9 cellular contexts compared by ENCODE assay signal in genomic region chr6:53281518-53282215, GRCh38.
A peak's percentile ranks its signal among the peaks of the same experiment; 100 is the strongest.
DNase-seq lines count a peak whose midpoint lies in the region; ATAC-seq and TF ChIP-seq lines count a peak whose summit lies in the region.
"Had no signal": no experiment of that assay in that cellular context is flagged by ENCODE, and none has a peak within 500 bp of the region (broad histone marks: within the 10 kb centered on the region; RNA-seq: fewer than 3 reads in every experiment).

No MANE protein-coding gene starts in this region.

- H3K27me3 ChIP-seq in right cardiac atrium (ENCODE audit: control insufficient read depth, insufficient read depth) (no peaks in the 10 kb centered on the region), upper lobe of right lung (no peaks in the 10 kb centered on the region), stomach (no peaks in the 10 kb centered on the region)

- H3K27me3 Mint-ChIP-seq in effector memory CD8-positive, alpha-beta T cell = no peaks in the 10 kb centered on the region

- peaks cover 18% of the 10 kb centered on the region for H3K36me3 Mint-ChIP-seq in effector memory CD8-positive, alpha-beta T cell (ENCODE audit: insufficient read depth)

- H3K9me3 Mint-ChIP-seq in effector memory CD8-positive, alpha-beta T cell = no peaks in the 10 kb centered on the region

- H3K4me3 Mint-ChIP-seq in effector memory CD8-positive, alpha-beta T cell = peak overlapping the region; percentile 4 to 15

- H3K4me3 ChIP-seq in right cardiac atrium (ENCODE audit: low read length) (no peak overlapping the region), upper lobe of right lung (no peak overlapping the region), stomach (no peak overlapping the region)

- DNase-seq in right cardiac atrium (no peak), Right ventricle myocardium inferior (ENCODE audit: missing footprints) (no peak), upper lobe of right lung (no peak), HuH-7.5 (ENCODE audit: low spot score) (no peak), AG20443 (ENCODE audit: low spot score) (no peak), stomach (no peak)
- no peak for DNase-seq in effector memory CD8-positive, alpha-beta T cell
- DNase-seq: effector CD8-positive, alpha-beta T cell had no signal

- TF ChIP-seq POLR2A in stomach (IDR thresholded peaks at IDR 0.05) = no peak

- H3K9me3 ChIP-seq in right cardiac atrium (ENCODE audit: control insufficient read depth, low read length) (no peaks in the 10 kb centered on the region), upper lobe of right lung (no peaks in the 10 kb centered on the region), stomach (no peaks in the 10 kb centered on the region)

- peaks cover 5% of the 10 kb centered on the region for H3K36me3 ChIP-seq in upper lobe of right lung
- peaks cover 0 to 11% (median 4%) of the 10 kb centered on the region in 4 donors for H3K36me3 ChIP-seq in stomach

- peaks cover 34 to 42% of the 10 kb centered on the region in 2 donors for H3K4me1 Mint-ChIP-seq in effector memory CD8-positive, alpha-beta T cell (ENCODE audit: low read depth in 2 of 2)

- ATAC-seq in right cardiac atrium = no peak
- ATAC-seq in Right ventricle myocardium inferior = no peak
- peak; percentile 50 for ATAC-seq in HG03095 (IDR thresholded peaks at IDR 0.05; ENCODE audit: unreplicated experiment)
- ATAC-seq in effector memory CD8-positive, alpha-beta T cell (replicated peaks) = no peak
- ATAC-seq in upper lobe of right lung = peak; percentile 83

- TF ChIP-seq EP300 in stomach (IDR thresholded peaks at IDR 0.05) = no peak

- H3K27ac ChIP-seq in right cardiac atrium (ENCODE audit: low read length) (peak overlapping the region; percentile 19), upper lobe of right lung (no peak overlapping the region), stomach (no peak overlapping the region)

- intact Hi-C loops in right cardiac atrium (cut with DNase I) = no loop called here
- intact Hi-C loops in Right ventricle myocardium inferior (cut with DNase I) = no loop called here
- intact Hi-C loops in upper lobe of right lung (cut with DNase I) = no loop called here
- intact Hi-C loops in stomach (cut with DNase I; ENCODE audit: low total_unique reads) = loop anchor here (10.0 kb wide), 1 partner anchor 107 kb away; no protein-coding TSS in a partner anchor

- TF ChIP-seq CTCF in upper lobe of right lung (IDR thresholded peaks at IDR 0.05) (no peak), stomach (IDR thresholded peaks at IDR 0.05) (no peak)

- WGBS in right cardiac atrium = 74% methylated on average over 3 of the region's 3 CpGs
- WGBS in stomach, 5 donors = 78 to 83% (median 80%) methylated on average over 3 of the region's 3 CpGs

- H3K4me1 ChIP-seq in right cardiac atrium (ENCODE audit: control insufficient read depth, insufficient read depth, low read length) = no peaks in the 10 kb centered on the region
- peaks cover 27% of the 10 kb centered on the region for H3K4me1 ChIP-seq in upper lobe of right lung
- H3K4me1 ChIP-seq in stomach = peaks cover 0 to 28% (median 14%) of the 10 kb centered on the region in 4 donors

- peak overlapping the region in 1 of 2 donors; percentile 29 for H3K27ac Mint-ChIP-seq in effector memory CD8-positive, alpha-beta T cell

Comparison
In these comparisons a context has a peak if more than half of its experiments do, and no peak if none do; other contexts are left out.
1. ATAC-seq: peak in HG03095 (single experiment) and upper lobe of right lung (single experiment); none in right cardiac atrium (0 of 2), Right ventricle myocardium inferior (single experiment) and effector memory CD8-positive, alpha-beta T cell (single experiment).